8 cellular contexts compared by ENCODE assay signal in the genomic region with DNA sequence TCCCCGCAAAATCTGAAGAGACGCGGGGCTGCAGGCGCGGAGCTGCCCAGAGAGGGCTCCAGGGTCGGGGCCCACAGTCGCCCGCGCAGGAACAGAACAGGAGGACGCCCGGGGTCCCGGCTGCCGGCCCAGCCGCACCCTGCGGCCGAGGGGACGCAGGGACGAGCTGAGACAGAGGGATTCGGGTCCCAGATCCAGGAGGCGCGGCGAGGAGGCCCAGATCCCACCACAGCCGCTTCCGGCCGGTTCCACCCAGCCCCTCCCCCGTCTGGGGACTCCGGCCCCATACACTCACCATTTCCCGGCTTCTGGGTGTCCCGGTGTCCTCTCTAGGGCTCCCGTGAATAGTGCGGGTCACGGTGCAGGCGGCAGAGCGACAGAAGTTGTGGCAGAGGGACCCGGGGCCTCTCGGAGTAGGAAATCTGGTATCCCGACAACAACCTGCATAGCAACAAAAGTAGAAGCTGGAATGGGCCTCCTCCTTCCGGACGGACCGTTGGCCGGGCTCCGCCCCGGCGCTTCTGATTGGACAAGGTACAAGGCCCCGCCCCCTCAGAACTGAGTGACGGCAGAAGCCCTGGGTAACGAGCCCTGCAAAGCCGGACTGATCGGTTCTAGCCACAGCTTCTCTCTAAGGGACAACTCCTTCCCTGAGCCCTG. TPM values are rescaled to one million over a fixed set of nuclear protein-coding genes. Genes with fewer than 3 reads are reported as not detected.
DNase-seq lines count a peak whose midpoint lies in the region; ATAC-seq and TF ChIP-seq lines count a peak whose summit lies in the region.

A gene (minus strand): TSS at position 466 of the 660 bp plus-strand sequence. CDS start 168 bp downstream, at position 298.

- TF ChIP-seq CTCF in AG09309 (IDR thresholded peaks at IDR 0.05; ENCODE audit: control insufficient read depth, insufficient read depth, low read depth, low read length, missing control alignments) (no peak), colonic mucosa (IDR thresholded peaks at IDR 0.05) (no peak)

- DNase-seq in AG09309 (ENCODE audit: low read depth): peak; percentile 68
- DNase-seq in NCI-H510A (lab: John Stamatoyannopoulos, UW): peak; percentile 92
- peak; percentile 90 for DNase-seq in activated CD4-positive, alpha-beta T cell treated with anti-CD3 and anti-CD28 coated beads for 4 hours
- peak; percentile 99 for DNase-seq in colonic mucosa
- DNase-seq in left colon: peak; percentile 97 to 99
- peak; percentile 72 to 93 (median 86) for DNase-seq in stimulated activated CD4-positive, alpha-beta T cell treated with anti-CD3 and anti-CD28 coated beads, Interleukin-1b, Interleukin-23, amount 100 ng/mL, for 24 hours (ENCODE audit: low read depth in 4 of 4, low spot score in 1 of 4)

- peak within 1 kb of the TSS; percentile 70 to 85 for H3K9ac ChIP-seq in colonic mucosa (ENCODE audit: low read depth in 2 of 2, low read length in 2 of 2)

- ATAC-seq in GM19025 (IDR thresholded peaks at IDR 0.05; ENCODE audit: low read depth, unreplicated experiment): peak; percentile 88
- peak; percentile 90 for ATAC-seq in HG03280 (IDR thresholded peaks at IDR 0.05; ENCODE audit: unreplicated experiment)
- ATAC-seq in left colon: peak; percentile 97

- H3K27ac ChIP-seq in colonic mucosa: peak within 1 kb of the TSS; percentile 81

- peaks cover 4% of the 10 kb centered on the region for H3K36me3 ChIP-seq in colonic mucosa

- intact Hi-C loops in colonic mucosa (cut with DNase I): loop anchor here (2.0 to 5.0 kb wide), 5 partner anchors 81 to 343 kb away; a partner anchor contains a TSS
- intact Hi-C loops in left colon (cut with DNase I, micrococcal nuclease): loop anchor here (5.0 to 10.0 kb wide), 3 partner anchors 83 to 258 kb away; a partner anchor contains a TSS

- peaks cover 13% of the 10 kb centered on the region for H3K4me1 ChIP-seq in colonic mucosa

- H3K9me3 ChIP-seq in colonic mucosa: no peaks in the 10 kb centered on the region

- H3K4me3 ChIP-seq in AG09309 (ENCODE audit: control insufficient read depth, low read depth, low read length): peak within 1 kb of the TSS; percentile 96
- H3K4me3 ChIP-seq in colonic mucosa: peak within 1 kb of the TSS; percentile 77

- H3K27me3 ChIP-seq in colonic mucosa: no peaks in the 10 kb centered on the region

RNA-seq across cellular contexts. Expression of the gene that starts here (rescaled TPM):
- total RNA-seq in colonic mucosa: 1 to 10 TPM; 3.4 to 4.8 TPM
- total RNA-seq in left colon: 1 to 10 TPM; 3.8 to 6.2 TPM

Comparison
In these comparisons a context has a peak if more than half of its experiments do, and no peak if none do; other contexts are left out.
1. Peak in every context shown above with its lines: DNase-seq, ATAC-seq, H3K4me3 ChIP-seq and H3K27ac ChIP-seq.